In genomic region chr5:155460501-155460931, GRCh38 we compare ENCODE assay signal across 1 cellular context.
TF ChIP-seq lines count a peak whose summit lies in the region.

No MANE protein-coding gene starts in this region.

TF ChIP-seq in HepG2, 621 proteins besides CTCF, POLR2A, EP300 and RAD21 (continued from another document):
- TF ChIP-seq ZHX2 (IDR thresholded peaks at IDR 0.05; ENCODE audit: low read depth) (no peak), ZHX2 (CRISPR knock-in tag; IDR thresholded peaks at IDR 0.05; ENCODE audit: borderline replicate concordance) (no peak), ZNF780A (CRISPR knock-in tag; IDR thresholded peaks at IDR 0.05) (no peak), TCF7 (IDR thresholded peaks at IDR 0.05; ENCODE audit: low read depth) (peak; percentile 82), HOXA5 (CRISPR knock-in tag; IDR thresholded peaks at IDR 0.05) (peak; percentile 29; the same call in 1 of the 2 replicates), ZNF512B (CRISPR knock-in tag; IDR thresholded peaks at IDR 0.05; ENCODE audit: borderline replicate concordance) (no peak), FOSL1 (CRISPR knock-in tag; IDR thresholded peaks at IDR 0.05; ENCODE audit: borderline replicate concordance) (peak; percentile 94), ZMYM2 (CRISPR knock-in tag; IDR thresholded peaks at IDR 0.05) (no peak), NFYC (CRISPR knock-in tag; IDR thresholded peaks at IDR 0.05) (peak; percentile 49; the same call in 1 of the 2 replicates), SP2 (CRISPR knock-in tag; IDR thresholded peaks at IDR 0.05) (no peak), HNF4G (IDR thresholded peaks at IDR 0.05; ENCODE audit: borderline replicate concordance, low read depth, low read length) (peak; percentile 85), HNF4G (CRISPR knock-in tag; IDR thresholded peaks at IDR 0.05; ENCODE audit: borderline replicate concordance, low read depth) (peak; percentile 26; the same call in 1 of the 2 replicates), MXI1 (IDR thresholded peaks at IDR 0.05; ENCODE audit: borderline replicate concordance, low read depth, low read length) (peak; percentile 38; the same call in 1 of the 3 replicates), TFAP4 (IDR thresholded peaks at IDR 0.05; ENCODE audit: borderline replicate concordance, low read depth) (peak; percentile 53; the same call in 1 of the 2 replicates), ZNF841 (CRISPR knock-in tag; IDR thresholded peaks at IDR 0.05; ENCODE audit: borderline replicate concordance) (no peak), ZNF501 (CRISPR knock-in tag; IDR thresholded peaks at IDR 0.05) (no peak), ZNF557 (CRISPR knock-in tag; IDR thresholded peaks at IDR 0.05) (no peak), KDM6A (CRISPR knock-in tag; IDR thresholded peaks at IDR 0.05; ENCODE audit: low read depth) (peak; percentile 93), EHMT2 (IDR thresholded peaks at IDR 0.05; ENCODE audit: borderline replicate concordance, low read depth, low read length) (peak; percentile 41; the same call in 1 of the 2 replicates), FOSL2 (CRISPR knock-in tag; IDR thresholded peaks at IDR 0.05) (peak; percentile 95), TGIF2 (CRISPR knock-in tag; IDR thresholded peaks at IDR 0.05) (no peak), EEA1 (CRISPR knock-in tag; IDR thresholded peaks at IDR 0.05; ENCODE audit: borderline replicate concordance) (no peak), ZBTB1 (CRISPR knock-in tag; IDR thresholded peaks at IDR 0.05; ENCODE audit: borderline replicate concordance) (no peak), ZNF839 (CRISPR knock-in tag; IDR thresholded peaks at IDR 0.05; ENCODE audit: borderline replicate concordance) (no peak), ZBTB25 (CRISPR knock-in tag; IDR thresholded peaks at IDR 0.05) (peak; percentile 47; the same call in 1 of the 2 replicates), CREM (IDR thresholded peaks at IDR 0.05) (peak; percentile 89), CREM (CRISPR knock-in tag; IDR thresholded peaks at IDR 0.05) (no peak), ZNF431 (CRISPR knock-in tag; IDR thresholded peaks at IDR 0.05; ENCODE audit: borderline replicate concordance, low read depth) (no peak), ZNF607 (CRISPR knock-in tag; IDR thresholded peaks at IDR 0.05; ENCODE audit: borderline replicate concordance) (no peak; the same call in 1 of the 2 replicates), ZNF556 (CRISPR knock-in tag; IDR thresholded peaks at IDR 0.05; ENCODE audit: borderline replicate concordance) (peak; percentile 40; the same call in 1 of the 2 replicates), ZBTB33 (CRISPR knock-in tag; IDR thresholded peaks at IDR 0.05) (no peak), ELF3 (CRISPR knock-in tag; IDR thresholded peaks at IDR 0.05) (peak; percentile 76; the same call in 1 of the 2 replicates), SETDB1 (CRISPR knock-in tag; IDR thresholded peaks at IDR 0.05; ENCODE audit: borderline replicate concordance) (no peak), MAF1 (CRISPR knock-in tag; IDR thresholded peaks at IDR 0.05; ENCODE audit: borderline replicate concordance) (no peak), RFX1 (IDR thresholded peaks at IDR 0.05) (no peak), NCOA2 (CRISPR knock-in tag; IDR thresholded peaks at IDR 0.05) (peak; percentile 93), ZNF468 (CRISPR knock-in tag; IDR thresholded peaks at IDR 0.05) (no peak), ZNF138 (CRISPR knock-in tag; IDR thresholded peaks at IDR 0.05; ENCODE audit: low read depth) (no peak), FOXM1 (CRISPR knock-in tag; IDR thresholded peaks at IDR 0.05) (no peak), ZNF816 (CRISPR knock-in tag; IDR thresholded peaks at IDR 0.05; ENCODE audit: borderline replicate concordance) (peak; percentile 77; the same call in 1 of the 2 replicates), ZNF615 (CRISPR knock-in tag; IDR thresholded peaks at IDR 0.05; ENCODE audit: borderline replicate concordance) (no peak), ZFP36 (IDR thresholded peaks at IDR 0.05; ENCODE audit: borderline replicate concordance, low read depth, low read length, partially characterized antibody) (no peak), E2F5 (CRISPR knock-in tag; conservative IDR thresholded peaks at IDR 0.05) (no peak), DNMT3B (CRISPR knock-in tag; conservative IDR thresholded peaks at IDR 0.05) (no peak), MIER2 (CRISPR knock-in tag; IDR thresholded peaks at IDR 0.05) (no peak), THAP8 (CRISPR knock-in tag; IDR thresholded peaks at IDR 0.05; ENCODE audit: borderline replicate concordance) (no peak), ZNF20 (CRISPR knock-in tag; IDR thresholded peaks at IDR 0.05) (no peak), ZSCAN22 (CRISPR knock-in tag; IDR thresholded peaks at IDR 0.05) (no peak), ZNF121 (CRISPR knock-in tag; IDR thresholded peaks at IDR 0.05) (no peak), FOXK1 (CRISPR knock-in tag; IDR thresholded peaks at IDR 0.05; ENCODE audit: borderline replicate concordance, low read depth) (peak; percentile 91), MEF2D (CRISPR knock-in tag; IDR thresholded peaks at IDR 0.05) (peak; percentile 67; the same call in 1 of the 2 replicates)
